ENCODE assay signal across 9 cellular contexts in genomic region chr4:143911528-143912407, GRCh38. TPM values are rescaled to one million over a fixed set of nuclear protein-coding genes. Genes with fewer than 3 reads are reported as not detected.
DNase-seq lines count a peak whose midpoint lies in the region; ATAC-seq and TF ChIP-seq lines count a peak whose summit lies in the region.
"Not testable (repeated sequence)": the region's sequence is repeated elsewhere in the genome, so short reads cannot be mapped to it uniquely, and the experiment has no call there.
"Had no signal": no experiment of that assay in that cellular context is flagged by ENCODE, and none has a peak within 500 bp of the region (broad histone marks: within the 10 kb centered on the region; RNA-seq: fewer than 3 reads in every experiment).

No MANE protein-coding gene starts in this region.

- not testable (repeated sequence) for H3K27me3 ChIP-seq in adrenal gland

- ATAC-seq in GM21367 (IDR thresholded peaks at IDR 0.05; ENCODE audit: unreplicated experiment) (peak; percentile 49), HG03135 (IDR thresholded peaks at IDR 0.05; ENCODE audit: unreplicated experiment) (peak; percentile 67), WTC11 (peak; percentile 81)
- ATAC-seq in stimulated activated naive CD8-positive, alpha-beta T cell treated with anti-CD3 and anti-CD28 coated beads, Interleukin-15, amount 100 ng/mL, for 72 hours: peak; percentile 73

- not testable (repeated sequence) for H3K9me3 Mint-ChIP-seq in WTC11; stimulated activated naive CD8-positive, alpha-beta T cell treated with anti-CD3 and anti-CD28 coated beads, Interleukin-15, amount 100 ng/mL, for 72 hours

- DNase-seq in GDM1 (lab: John Stamatoyannopoulos, UW) (peak; percentile 40), WTC11 (ENCODE audit: low spot score) (peak; percentile 62), adrenal gland (peak in 5 of 7 donors; percentile 11 to 25 (median 21)), head of caudate nucleus (peak in 28 of 42 donors; percentile 1 to 46 (median 10)), posterior vena cava (ENCODE audit: low spot score) (peak; percentile 87)
- DNase-seq in stimulated activated naive CD8-positive, alpha-beta T cell treated with anti-CD3 and anti-CD28 coated beads, Interleukin-15, amount 100 ng/mL, for 72 hours: peak; percentile 37 to 42

- H3K9me3 ChIP-seq in adrenal gland (replicated peaks in 1 of 3): not testable (repeated sequence)

- not testable (repeated sequence) for TF ChIP-seq CTCF in WTC11 (IDR thresholded peaks at IDR 0.05); adrenal gland (IDR thresholded peaks at IDR 0.05)

- not testable (repeated sequence) for H3K4me1 Mint-ChIP-seq in WTC11
- H3K4me1 Mint-ChIP-seq in stimulated activated naive CD8-positive, alpha-beta T cell treated with anti-CD3 and anti-CD28 coated beads, Interleukin-15, amount 100 ng/mL, for 72 hours: peaks cover 11% of the 10 kb centered on the region

- H3K36me3 ChIP-seq in adrenal gland (replicated peaks in 1 of 2): not testable (repeated sequence)

- not testable (repeated sequence) for H3K36me3 Mint-ChIP-seq in WTC11

- not testable (repeated sequence) for H3K27ac Mint-ChIP-seq in WTC11
- peak overlapping the region; percentile 86 to 93 for H3K27ac Mint-ChIP-seq in stimulated activated naive CD8-positive, alpha-beta T cell treated with anti-CD3 and anti-CD28 coated beads, Interleukin-15, amount 100 ng/mL, for 72 hours

- WGBS in adrenal gland, 4 donors: 26 to 42% (median 36%) methylated on average over 27 to 59 of the region's 59 CpGs

- not testable (repeated sequence) for H3K4me1 ChIP-seq in adrenal gland (replicated peaks in 1 of 2)

- not testable (repeated sequence) for TF ChIP-seq POLR2A in adrenal gland (IDR thresholded peaks at IDR 0.05)

- H3K4me3 ChIP-seq in adrenal gland: peak overlapping the region in 1 of 4 donors; percentile 52

- peaks cover 29% of the 10 kb centered on the region for H3K27me3 Mint-ChIP-seq in WTC11 (ENCODE audit: low read depth)
- not testable (repeated sequence) for H3K27me3 Mint-ChIP-seq in stimulated activated naive CD8-positive, alpha-beta T cell treated with anti-CD3 and anti-CD28 coated beads, Interleukin-15, amount 100 ng/mL, for 72 hours

- POLR2A ChIA-PET in WTC11 (lab: Charles Lee): not testable (repeated sequence)

- peak overlapping the region in 2 of 5 donors; percentile 17 to 35 for H3K27ac ChIP-seq in adrenal gland

- CTCF ChIA-PET in WTC11 (lab: Charles Lee): not testable (repeated sequence)

- intact Hi-C loops in adrenal gland (cut with DNase I); head of caudate nucleus (cut with DNase I); posterior vena cava (cut with DNase I): not testable (repeated sequence)

- peak overlapping the region; percentile 46 for H3K4me3 Mint-ChIP-seq in WTC11
- peak overlapping the region; percentile 84 to 94 for H3K4me3 Mint-ChIP-seq in stimulated activated naive CD8-positive, alpha-beta T cell treated with anti-CD3 and anti-CD28 coated beads, Interleukin-15, amount 100 ng/mL, for 72 hours

TF ChIP-seq in WTC11, 78 proteins besides CTCF, POLR2A, EP300 and RAD21:
- TF ChIP-seq ETV6 (CRISPR knock-in tag; IDR thresholded peaks at IDR 0.05): peak; percentile 88
TF ChIP-seq in WTC11: peak in this region for 1; not testable (repeated sequence) for 77.

RNA-seq across cellular contexts. Expression of gene GYPE, which starts 6.4 kb away (rescaled TPM):
- not detected in 3 replicates for total RNA-seq in WTC11 (2021)
- 1 to 10 TPM in 1 of 8 donors, under 1 TPM in 5, not detected in 2; 0.15 to 1.0 (median 0.26) TPM for total RNA-seq in adrenal gland
- polyA plus RNA-seq in adrenal gland: under 1 TPM in 2 of 3 donors, not detected in 1; 0.16 to 0.24 TPM
- total RNA-seq in posterior vena cava: 1 to 10 TPM in 1 of 2 donors, under 1 TPM in 1; 1.00 to 1.5 TPM
- total RNA-seq: cardiac muscle cell had no signal

Comparison
In these comparisons a context has a peak if more than half of its experiments do, and no peak if none do; other contexts are left out.
1. DNase-seq: peak in every context shown above with its lines; median percentile 87 in posterior vena cava; 62 in WTC11; 40 in GDM1; 40 in stimulated activated naive CD8-positive, alpha-beta T cell treated with anti-CD3 and anti-CD28 coated beads, Interleukin-15, amount 100 ng/mL, for 72 hours; 21 in adrenal gland; 10 in head of caudate nucleus.